ENCODE assay signal across 8 cellular contexts in genomic region chr1:85276290-85277026, GRCh38. TPM values are rescaled to one million over a fixed set of nuclear protein-coding genes. Genes with fewer than 3 reads are reported as not detected.
DNase-seq lines count a peak whose midpoint lies in the region; ATAC-seq, FAIRE-seq and TF ChIP-seq lines count a peak whose summit lies in the region.

Gene BCL10, minus strand, starts transcription at chr1:85276632. Its CDS starts 280 bp downstream, at chr1:85276352.

- no peak for TF ChIP-seq CTCF in Loucy (conservative IDR thresholded peaks at IDR 0.05; ENCODE audit: low read length)
- TF ChIP-seq CTCF in fibroblast of mammary gland (conservative IDR thresholded peaks at IDR 0.05; ENCODE audit: control insufficient read depth, insufficient read depth, low read depth, low read length), result no peak

- H3K36me3 ChIP-seq in Loucy (ENCODE audit: insufficient read depth, low read length), result no peaks in the 10 kb centered on the region

- peak within 1 kb of the TSS; percentile 87 for H3K4me2 ChIP-seq in Loucy (ENCODE audit: low read depth, low read length, poor library complexity, severe bottlenecking)

- H3K79me2 ChIP-seq in Loucy (ENCODE audit: insufficient read depth, low read length), result peaks cover 48% of the 10 kb centered on the region

- peak; percentile 48 for TF ChIP-seq POLR2A in H54 (IDR thresholded peaks at IDR 0.05; ENCODE audit: low read depth, low read length)
- peak; percentile 77 for TF ChIP-seq POLR2A in Raji (IDR thresholded peaks at IDR 0.05; ENCODE audit: insufficient read depth, low read depth, low read length)

- peak; percentile 99 for DNase-seq in EL
- DNase-seq in H54 (ENCODE audit: insufficient read length, low spot score), result peak; percentile 80
- DNase-seq in activated T-helper 9 cell treated with anti-CD3 and anti-CD28 coated beads, Interleukin-2, amount 50 U/mL, for 16 hours (ENCODE audit: low read depth), result peak; percentile 97
- peak; percentile 96 for DNase-seq in fibroblast of mammary gland (ENCODE audit: low read depth)
- DNase-seq in naive thymus-derived CD8-positive, alpha-beta T cell, result peak; percentile 94 to 98 (median 97)
- peak; percentile 94 to 98 (median 96) for DNase-seq in stimulated activated naive CD4-positive, alpha-beta T cell (lab: John Stamatoyannopoulos, UW)

- peak within 1 kb of the TSS; percentile 94 for H2AFZ ChIP-seq in Loucy (ENCODE audit: low read length)

- peak within 1 kb of the TSS; percentile 81 to 95 (median 90) for H3K4me3 Mint-ChIP-seq in naive thymus-derived CD8-positive, alpha-beta T cell

- no peaks in the 10 kb centered on the region for H3F3A ChIP-seq in Loucy (ENCODE audit: low read depth)

- no peaks in the 10 kb centered on the region for H3K9me3 ChIP-seq in Loucy (ENCODE audit: insufficient read depth, low read depth, low read length)

- H3K9ac ChIP-seq in Loucy (ENCODE audit: low read depth, low read length, poor library complexity, severe bottlenecking), result peak within 1 kb of the TSS; percentile 85

- H3K9me3 Mint-ChIP-seq in naive thymus-derived CD8-positive, alpha-beta T cell, result no peaks in the 10 kb centered on the region

- POLR2A ChIA-PET in naive thymus-derived CD8-positive, alpha-beta T cell (lab: Charles Lee), result interaction anchor here (0.6 to 3.7 kb wide), 15 partner anchors 13 to 1638 kb away, joined by 3 to 48 read pairs (median 5); partner anchors contain the start of genes C1orf52, GNG5, HS2ST1 and SAMD13

- peaks cover 34 to 64% (median 43%) of the 10 kb centered on the region in 4 donors for H3K4me1 Mint-ChIP-seq in naive thymus-derived CD8-positive, alpha-beta T cell

- H4K20me1 ChIP-seq in Loucy (ENCODE audit: insufficient read depth, low read length, poor library complexity, severe bottlenecking), result peaks cover 37% of the 10 kb centered on the region

- ATAC-seq in naive thymus-derived CD8-positive, alpha-beta T cell, result peak; percentile 95 to 97

- peak within 1 kb of the TSS; percentile 77 to 97 (median 96) for H3K27ac Mint-ChIP-seq in naive thymus-derived CD8-positive, alpha-beta T cell

- H3K27me3 Mint-ChIP-seq in naive thymus-derived CD8-positive, alpha-beta T cell, result no peaks in the 10 kb centered on the region

- peak; percentile 90 for FAIRE-seq in H54 (lab: Jason Lieb, UNC)

- peak within 1 kb of the TSS; percentile 90 for H3K4me3 ChIP-seq in Loucy (ENCODE audit: low read length, poor library complexity, severe bottlenecking)
- H3K4me3 ChIP-seq in fibroblast of mammary gland (ENCODE audit: control insufficient read depth, low read depth, low read length), result peak within 1 kb of the TSS; percentile 99

- peaks cover 0 to 18% (median 0%) of the 10 kb centered on the region in 3 donors for H3K36me3 Mint-ChIP-seq in naive thymus-derived CD8-positive, alpha-beta T cell

- no peaks in the 10 kb centered on the region for H3K9me2 ChIP-seq in Loucy (replicated peaks; ENCODE audit: low read depth, low read length)

- H3K27me3 ChIP-seq in Loucy (ENCODE audit: insufficient read depth, low read length, poor library complexity, severe bottlenecking), result peaks cover 5% of the 10 kb centered on the region

- H3K4me1 ChIP-seq in Loucy (ENCODE audit: insufficient read depth, low read length, poor library complexity, severe bottlenecking), result peaks cover 35% of the 10 kb centered on the region

RNA-seq across cellular contexts. Expression of gene BCL10, which starts in this region (rescaled TPM):
- total RNA-seq in naive thymus-derived CD8-positive, alpha-beta T cell, result 10 to 100 TPM; 31.4 to 36.2 TPM
- polyA plus RNA-seq in naive thymus-derived CD8-positive, alpha-beta T cell, result 10 to 100 TPM; 11.6 to 18.7 (median 15.5) TPM

Comparison
In these comparisons a context has a peak if more than half of its experiments do, and no peak if none do; other contexts are left out.
1. Peak in every context shown above with its lines: DNase-seq, ATAC-seq and H3K4me3 ChIP-seq.